In genomic region chr18:39969813-39970494, GRCh38 we compare ENCODE assay signal across 1 cellular context.
TF ChIP-seq lines count a peak whose summit lies in the region.

No MANE protein-coding gene starts in this region.

TF ChIP-seq in K562, 482 proteins besides CTCF, POLR2A, EP300 and RAD21 (continued from another document):
- TF ChIP-seq ZBTB9 (CRISPR knock-in tag; IDR thresholded peaks at IDR 0.05) (no peak), ZZZ3 (IDR thresholded peaks at IDR 0.05) (no peak)
